ENCODE assay signal across 8 cellular contexts in the genomic region with DNA sequence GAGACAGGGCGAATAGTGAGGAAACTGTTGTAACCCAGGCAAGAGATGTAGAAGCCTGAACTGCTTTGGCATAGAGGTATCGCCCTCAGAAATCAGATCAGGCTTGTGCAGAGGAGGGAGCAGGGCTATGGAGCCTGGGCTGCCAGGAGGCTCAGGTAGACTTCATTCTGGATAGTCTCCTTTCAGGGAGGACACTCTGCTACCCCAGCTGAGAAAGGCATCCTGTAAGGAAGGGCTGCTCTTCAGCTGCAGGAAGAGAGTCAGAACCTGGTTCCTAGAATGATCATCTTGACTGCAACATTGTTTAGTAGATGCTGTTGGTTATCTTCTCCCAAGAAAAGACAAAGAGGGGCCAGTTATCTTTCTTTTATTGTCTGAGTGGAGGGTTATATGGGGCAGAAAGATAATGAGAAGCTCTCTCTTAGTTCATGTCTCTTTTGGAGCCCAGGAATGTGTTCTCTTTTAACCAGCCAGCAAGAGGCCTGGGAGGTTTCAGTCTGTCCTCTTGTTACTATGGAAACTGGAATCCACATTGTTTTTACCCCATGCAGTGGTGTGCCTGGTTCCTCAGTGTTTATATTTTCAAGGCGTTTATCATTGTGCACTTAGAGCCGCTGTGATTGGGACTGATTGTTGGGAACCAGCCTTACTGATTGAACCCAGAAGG.
A peak's percentile ranks its signal among the peaks of the same experiment; 100 is the strongest.
DNase-seq lines count a peak whose midpoint lies in the region; ATAC-seq and TF ChIP-seq lines count a peak whose summit lies in the region.

No MANE protein-coding gene starts in this region.

- intact Hi-C loops in dorsolateral prefrontal cortex (cut with DNase I) = no loop called here

- CTCF ChIA-PET in AG04449 (lab: Yijun Ruan, JAX) (interaction anchor here (1.1 to 2.2 kb wide), 4 partner anchors 91 to 122 kb away, joined by 3 to 7 read pairs (median 4); a partner anchor contains a TSS), HEK293T (lab: Yijun Ruan, JAX) (no interaction called here)

- POLR2A ChIA-PET in AG04449 (lab: Yijun Ruan, JAX) = no interaction called here
- POLR2A ChIA-PET in HEK293T (lab: Yijun Ruan, JAX) = no interaction called here

- H3K4me3 ChIP-seq in AG04449 (ENCODE audit: low read depth, low read length) (no peak overlapping the region), astrocyte of the spinal cord (ENCODE audit: low read depth, low read length) (no peak overlapping the region), dorsolateral prefrontal cortex (no peak overlapping the region)

- DNase-seq in AG04449 (ENCODE audit: low read depth, low spot score) (peak; percentile 72), HEK293T (ENCODE audit: extremely low spot score) (peak; percentile 16), astrocyte of the spinal cord (ENCODE audit: low read depth, low spot score) (peak; percentile 87), left kidney (ENCODE audit: low read depth, low spot score) (peak; percentile 44), NCI-H2107 (lab: John Stamatoyannopoulos, UW) (no peak), NOMO-1 treated with dmso at 0.1 percent for 144 hours (lab: John Stamatoyannopoulos, UW; ENCODE audit: unreplicated experiment) (no peak), dorsolateral prefrontal cortex (no peak)

- peak overlapping the region in 5 of 59 donors; percentile 7 to 57 (median 22) for H3K27ac ChIP-seq in dorsolateral prefrontal cortex

- TF ChIP-seq CTCF in AG04449 (IDR thresholded peaks at IDR 0.05; ENCODE audit: insufficient read depth, low read length, missing control alignments) (no peak), astrocyte of the spinal cord (IDR thresholded peaks at IDR 0.05; ENCODE audit: low read depth, low read length) (no peak), dorsolateral prefrontal cortex (IDR thresholded peaks at IDR 0.05 in 54 of 56, conservative IDR thresholded peaks at IDR 0.05 in 2 of 56; ENCODE audit: low read depth in 1 of 56, partially characterized antibody in 56 of 56) (no peak)

- in situ Hi-C loops in astrocyte of the spinal cord (cut with HindIII; ENCODE audit: low sequenced_read_pairs) = no loop called here

- no peak for ATAC-seq in GM21529 (IDR thresholded peaks at IDR 0.05; ENCODE audit: unreplicated experiment)

- peaks cover 0 to 8% (median 0%) of the 10 kb centered on the region in 45 donors for H3K27me3 ChIP-seq in dorsolateral prefrontal cortex

TF ChIP-seq in HEK293T, 16 proteins besides CTCF, POLR2A, EP300 and RAD21:
- TF ChIP-seq L3MBTL2 (conservative IDR thresholded peaks at IDR 0.05) (no peak), ELF4 (IDR thresholded peaks at IDR 0.05) (no peak), FOXM1 (IDR thresholded peaks at IDR 0.05; ENCODE audit: borderline replicate concordance) (no peak), BHLHE40 (IDR thresholded peaks at IDR 0.05; ENCODE audit: borderline replicate concordance) (no peak), FOXK2 (IDR thresholded peaks at IDR 0.05) (no peak), ZNF384 (IDR thresholded peaks at IDR 0.05) (no peak), HDGF (IDR thresholded peaks at IDR 0.05; ENCODE audit: borderline replicate concordance) (no peak), SUZ12 (IDR thresholded peaks at IDR 0.05) (no peak), TARDBP (IDR thresholded peaks at IDR 0.05) (no peak), CTBP1 (IDR thresholded peaks at IDR 0.05; ENCODE audit: borderline replicate concordance) (no peak), SP1 (IDR thresholded peaks at IDR 0.05) (no peak), ARNT (IDR thresholded peaks at IDR 0.05) (no peak), NFRKB (IDR thresholded peaks at IDR 0.05) (no peak), LEF1 (IDR thresholded peaks at IDR 0.05; ENCODE audit: borderline replicate concordance) (no peak), FOXA1 (IDR thresholded peaks at IDR 0.05) (no peak)
- TF ChIP-seq, protein P1, sequence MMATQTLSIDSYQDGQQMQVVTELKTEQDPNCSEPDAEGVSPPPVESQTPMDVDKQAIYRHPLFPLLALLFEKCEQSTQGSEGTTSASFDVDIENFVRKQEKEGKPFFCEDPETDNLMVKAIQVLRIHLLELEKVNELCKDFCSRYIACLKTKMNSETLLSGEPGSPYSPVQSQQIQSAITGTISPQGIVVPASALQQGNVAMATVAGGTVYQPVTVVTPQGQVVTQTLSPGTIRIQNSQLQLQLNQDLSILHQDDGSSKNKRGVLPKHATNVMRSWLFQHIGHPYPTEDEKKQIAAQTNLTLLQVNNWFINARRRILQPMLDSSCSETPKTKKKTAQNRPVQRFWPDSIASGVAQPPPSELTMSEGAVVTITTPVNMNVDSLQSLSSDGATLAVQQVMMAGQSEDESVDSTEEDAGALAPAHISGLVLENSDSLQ (IDR thresholded peaks at IDR 0.05) = no peak

Comparison
In these comparisons a context has a peak if more than half of its experiments do, and no peak if none do; other contexts are left out.
1. DNase-seq: peak in AG04449 (single experiment), HEK293T (single experiment), astrocyte of the spinal cord (single experiment) and left kidney (single experiment); none in NCI-H2107 (single experiment), NOMO-1 treated with dmso at 0.1 percent for 144 hours (single experiment) and dorsolateral prefrontal cortex (0 of 10).